Comparison of ENCODE assay signal across 3 cellular contexts in genomic region chr2:116304328-116304727, GRCh38.
"Had no signal": no experiment of that assay in that cellular context is flagged by ENCODE, and none has a peak within 500 bp of the region (broad histone marks: within the 10 kb centered on the region; RNA-seq: fewer than 3 reads in every experiment).

No MANE protein-coding gene starts in this region.

- H3K4me3 ChIP-seq: GM12878 had no signal

- ATAC-seq: GM12878 had no signal

- DNase-seq: GDM1, GF-D8 had no signal
